ENCODE assay signal across 1 cellular context in genomic region chr5:163565931-163566608, GRCh38.
TF ChIP-seq lines count a peak whose summit lies in the region.

No MANE protein-coding gene starts in this region.

TF ChIP-seq in HepG2, 621 proteins besides CTCF, POLR2A, EP300 and RAD21 (continued from another document and continues in another):
- TF ChIP-seq HMG20B (CRISPR knock-in tag; conservative IDR thresholded peaks at IDR 0.05) (no peak), DNMT3B (CRISPR knock-in tag; conservative IDR thresholded peaks at IDR 0.05) (no peak), ZNF569 (CRISPR knock-in tag; IDR thresholded peaks at IDR 0.05; ENCODE audit: borderline replicate concordance) (no peak), ZNF557 (CRISPR knock-in tag; IDR thresholded peaks at IDR 0.05) (peak; percentile 42; the same call in 1 of the 2 replicates), ZNF274 (CRISPR knock-in tag; IDR thresholded peaks at IDR 0.05) (no peak), POGZ (CRISPR knock-in tag; IDR thresholded peaks at IDR 0.05) (peak; percentile 63; the same call in 1 of the 2 replicates), ZNF788 (CRISPR knock-in tag; IDR thresholded peaks at IDR 0.05; ENCODE audit: borderline replicate concordance) (no peak), ZNF614 (CRISPR knock-in tag; IDR thresholded peaks at IDR 0.05; ENCODE audit: borderline replicate concordance) (no peak), ZNF768 (CRISPR knock-in tag; IDR thresholded peaks at IDR 0.05) (no peak), KMT2A (CRISPR knock-in tag; IDR thresholded peaks at IDR 0.05) (no peak), KDM2A (CRISPR knock-in tag; IDR thresholded peaks at IDR 0.05; ENCODE audit: borderline replicate concordance, low read depth) (peak; percentile 70; the same call in 1 of the 2 replicates), PAWR (CRISPR knock-in tag; IDR thresholded peaks at IDR 0.05; ENCODE audit: borderline replicate concordance) (no peak), FOXK1 (CRISPR knock-in tag; IDR thresholded peaks at IDR 0.05; ENCODE audit: borderline replicate concordance, low read depth) (no peak), HIVEP1 (CRISPR knock-in tag; IDR thresholded peaks at IDR 0.05) (0 out of 2 replicates have a peak, but pooled peaks have one; percentile 27), MYC (CRISPR knock-in tag; IDR thresholded peaks at IDR 0.05; ENCODE audit: borderline replicate concordance) (no peak; the same call in 1 of the 2 replicates), ZNF383 (CRISPR knock-in tag; IDR thresholded peaks at IDR 0.05; ENCODE audit: borderline replicate concordance) (no peak), ATF6 (CRISPR knock-in tag; conservative IDR thresholded peaks at IDR 0.05) (no peak), ZNF34 (CRISPR knock-in tag; IDR thresholded peaks at IDR 0.05; ENCODE audit: borderline replicate concordance) (no peak), ZBTB7A (CRISPR knock-in tag; IDR thresholded peaks at IDR 0.05) (no peak), LBX2 (CRISPR knock-in tag; IDR thresholded peaks at IDR 0.05; ENCODE audit: borderline replicate concordance) (no peak), ZNF878 (CRISPR knock-in tag; IDR thresholded peaks at IDR 0.05) (no peak), MED8 (CRISPR knock-in tag; IDR thresholded peaks at IDR 0.05; ENCODE audit: insufficient replicate concordance) (peak; percentile 34), ZNF20 (CRISPR knock-in tag; IDR thresholded peaks at IDR 0.05) (no peak)
- TF ChIP-seq, protein P1, sequence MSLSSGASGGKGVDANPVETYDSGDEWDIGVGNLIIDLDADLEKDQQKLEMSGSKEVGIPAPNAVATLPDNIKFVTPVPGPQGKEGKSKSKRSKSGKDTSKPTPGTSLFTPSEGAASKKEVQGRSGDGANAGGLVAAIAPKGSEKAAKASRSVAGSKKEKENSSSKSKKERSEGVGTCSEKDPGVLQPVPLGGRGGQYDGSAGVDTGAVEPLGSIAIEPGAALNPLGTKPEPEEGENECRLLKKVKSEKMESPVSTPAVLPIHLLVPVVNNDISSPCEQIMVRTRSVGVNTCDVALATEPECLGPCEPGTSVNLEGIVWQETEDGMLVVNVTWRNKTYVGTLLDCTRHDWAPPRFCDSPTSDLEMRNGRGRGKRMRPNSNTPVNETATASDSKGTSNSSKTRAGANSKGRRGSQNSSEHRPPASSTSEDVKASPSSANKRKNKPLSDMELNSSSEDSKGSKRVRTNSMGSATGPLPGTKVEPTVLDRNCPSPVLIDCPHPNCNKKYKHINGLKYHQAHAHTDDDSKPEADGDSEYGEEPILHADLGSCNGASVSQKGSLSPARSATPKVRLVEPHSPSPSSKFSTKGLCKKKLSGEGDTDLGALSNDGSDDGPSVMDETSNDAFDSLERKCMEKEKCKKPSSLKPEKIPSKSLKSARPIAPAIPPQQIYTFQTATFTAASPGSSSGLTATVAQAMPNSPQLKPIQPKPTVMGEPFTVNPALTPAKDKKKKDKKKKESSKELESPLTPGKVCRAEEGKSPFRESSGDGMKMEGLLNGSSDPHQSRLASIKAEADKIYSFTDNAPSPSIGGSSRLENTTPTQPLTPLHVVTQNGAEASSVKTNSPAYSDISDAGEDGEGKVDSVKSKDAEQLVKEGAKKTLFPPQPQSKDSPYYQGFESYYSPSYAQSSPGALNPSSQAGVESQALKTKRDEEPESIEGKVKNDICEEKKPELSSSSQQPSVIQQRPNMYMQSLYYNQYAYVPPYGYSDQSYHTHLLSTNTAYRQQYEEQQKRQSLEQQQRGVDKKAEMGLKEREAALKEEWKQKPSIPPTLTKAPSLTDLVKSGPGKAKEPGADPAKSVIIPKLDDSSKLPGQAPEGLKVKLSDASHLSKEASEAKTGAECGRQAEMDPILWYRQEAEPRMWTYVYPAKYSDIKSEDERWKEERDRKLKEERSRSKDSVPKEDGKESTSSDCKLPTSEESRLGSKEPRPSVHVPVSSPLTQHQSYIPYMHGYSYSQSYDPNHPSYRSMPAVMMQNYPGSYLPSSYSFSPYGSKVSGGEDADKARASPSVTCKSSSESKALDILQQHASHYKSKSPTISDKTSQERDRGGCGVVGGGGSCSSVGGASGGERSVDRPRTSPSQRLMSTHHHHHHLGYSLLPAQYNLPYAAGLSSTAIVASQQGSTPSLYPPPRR (CRISPR knock-in tag; IDR thresholded peaks at IDR 0.05; ENCODE audit: borderline replicate concordance): peak; percentile 78
- TF ChIP-seq, protein P2, sequence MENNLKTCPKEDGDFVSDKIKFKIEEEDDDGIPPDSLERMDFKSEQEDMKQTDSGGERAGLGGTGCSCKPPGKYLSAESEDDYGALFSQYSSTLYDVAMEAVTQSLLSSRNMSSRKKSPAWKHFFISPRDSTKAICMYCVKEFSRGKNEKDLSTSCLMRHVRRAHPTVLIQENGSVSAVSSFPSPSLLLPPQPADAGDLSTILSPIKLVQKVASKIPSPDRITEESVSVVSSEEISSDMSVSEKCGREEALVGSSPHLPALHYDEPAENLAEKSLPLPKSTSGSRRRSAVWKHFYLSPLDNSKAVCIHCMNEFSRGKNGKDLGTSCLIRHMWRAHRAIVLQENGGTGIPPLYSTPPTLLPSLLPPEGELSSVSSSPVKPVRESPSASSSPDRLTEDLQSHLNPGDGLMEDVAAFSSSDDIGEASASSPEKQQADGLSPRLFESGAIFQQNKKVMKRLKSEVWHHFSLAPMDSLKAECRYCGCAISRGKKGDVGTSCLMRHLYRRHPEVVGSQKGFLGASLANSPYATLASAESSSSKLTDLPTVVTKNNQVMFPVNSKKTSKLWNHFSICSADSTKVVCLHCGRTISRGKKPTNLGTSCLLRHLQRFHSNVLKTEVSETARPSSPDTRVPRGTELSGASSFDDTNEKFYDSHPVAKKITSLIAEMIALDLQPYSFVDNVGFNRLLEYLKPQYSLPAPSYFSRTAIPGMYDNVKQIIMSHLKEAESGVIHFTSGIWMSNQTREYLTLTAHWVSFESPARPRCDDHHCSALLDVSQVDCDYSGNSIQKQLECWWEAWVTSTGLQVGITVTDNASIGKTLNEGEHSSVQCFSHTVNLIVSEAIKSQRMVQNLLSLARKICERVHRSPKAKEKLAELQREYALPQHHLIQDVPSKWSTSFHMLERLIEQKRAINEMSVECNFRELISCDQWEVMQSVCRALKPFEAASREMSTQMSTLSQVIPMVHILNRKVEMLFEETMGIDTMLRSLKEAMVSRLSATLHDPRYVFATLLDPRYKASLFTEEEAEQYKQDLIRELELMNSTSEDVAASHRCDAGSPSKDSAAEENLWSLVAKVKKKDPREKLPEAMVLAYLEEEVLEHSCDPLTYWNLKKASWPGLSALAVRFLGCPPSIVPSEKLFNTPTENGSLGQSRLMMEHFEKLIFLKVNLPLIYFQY (CRISPR knock-in tag; IDR thresholded peaks at IDR 0.05; ENCODE audit: borderline replicate concordance): no peak
- TF ChIP-seq, protein P3, sequence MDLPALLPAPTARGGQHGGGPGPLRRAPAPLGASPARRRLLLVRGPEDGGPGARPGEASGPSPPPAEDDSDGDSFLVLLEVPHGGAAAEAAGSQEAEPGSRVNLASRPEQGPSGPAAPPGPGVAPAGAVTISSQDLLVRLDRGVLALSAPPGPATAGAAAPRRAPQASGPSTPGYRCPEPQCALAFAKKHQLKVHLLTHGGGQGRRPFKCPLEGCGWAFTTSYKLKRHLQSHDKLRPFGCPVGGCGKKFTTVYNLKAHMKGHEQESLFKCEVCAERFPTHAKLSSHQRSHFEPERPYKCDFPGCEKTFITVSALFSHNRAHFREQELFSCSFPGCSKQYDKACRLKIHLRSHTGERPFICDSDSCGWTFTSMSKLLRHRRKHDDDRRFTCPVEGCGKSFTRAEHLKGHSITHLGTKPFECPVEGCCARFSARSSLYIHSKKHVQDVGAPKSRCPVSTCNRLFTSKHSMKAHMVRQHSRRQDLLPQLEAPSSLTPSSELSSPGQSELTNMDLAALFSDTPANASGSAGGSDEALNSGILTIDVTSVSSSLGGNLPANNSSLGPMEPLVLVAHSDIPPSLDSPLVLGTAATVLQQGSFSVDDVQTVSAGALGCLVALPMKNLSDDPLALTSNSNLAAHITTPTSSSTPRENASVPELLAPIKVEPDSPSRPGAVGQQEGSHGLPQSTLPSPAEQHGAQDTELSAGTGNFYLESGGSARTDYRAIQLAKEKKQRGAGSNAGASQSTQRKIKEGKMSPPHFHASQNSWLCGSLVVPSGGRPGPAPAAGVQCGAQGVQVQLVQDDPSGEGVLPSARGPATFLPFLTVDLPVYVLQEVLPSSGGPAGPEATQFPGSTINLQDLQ (CRISPR knock-in tag; IDR thresholded peaks at IDR 0.05): no peak
- TF ChIP-seq, protein P4, sequence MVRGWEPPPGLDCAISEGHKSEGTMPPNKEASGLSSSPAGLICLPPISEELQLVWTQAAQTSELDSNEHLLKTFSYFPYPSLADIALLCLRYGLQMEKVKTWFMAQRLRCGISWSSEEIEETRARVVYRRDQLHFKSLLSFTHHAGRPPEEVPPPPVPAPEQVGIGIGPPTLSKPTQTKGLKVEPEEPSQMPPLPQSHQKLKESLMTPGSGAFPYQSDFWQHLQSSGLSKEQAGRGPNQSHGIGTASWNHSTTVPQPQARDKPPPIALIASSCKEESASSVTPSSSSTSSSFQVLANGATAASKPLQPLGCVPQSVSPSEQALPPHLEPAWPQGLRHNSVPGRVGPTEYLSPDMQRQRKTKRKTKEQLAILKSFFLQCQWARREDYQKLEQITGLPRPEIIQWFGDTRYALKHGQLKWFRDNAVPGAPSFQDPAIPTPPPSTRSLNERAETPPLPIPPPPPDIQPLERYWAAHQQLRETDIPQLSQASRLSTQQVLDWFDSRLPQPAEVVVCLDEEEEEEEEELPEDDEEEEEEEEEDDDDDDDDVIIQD (CRISPR knock-in tag; IDR thresholded peaks at IDR 0.05; ENCODE audit: low read depth): no peak
- TF ChIP-seq, protein P5, sequence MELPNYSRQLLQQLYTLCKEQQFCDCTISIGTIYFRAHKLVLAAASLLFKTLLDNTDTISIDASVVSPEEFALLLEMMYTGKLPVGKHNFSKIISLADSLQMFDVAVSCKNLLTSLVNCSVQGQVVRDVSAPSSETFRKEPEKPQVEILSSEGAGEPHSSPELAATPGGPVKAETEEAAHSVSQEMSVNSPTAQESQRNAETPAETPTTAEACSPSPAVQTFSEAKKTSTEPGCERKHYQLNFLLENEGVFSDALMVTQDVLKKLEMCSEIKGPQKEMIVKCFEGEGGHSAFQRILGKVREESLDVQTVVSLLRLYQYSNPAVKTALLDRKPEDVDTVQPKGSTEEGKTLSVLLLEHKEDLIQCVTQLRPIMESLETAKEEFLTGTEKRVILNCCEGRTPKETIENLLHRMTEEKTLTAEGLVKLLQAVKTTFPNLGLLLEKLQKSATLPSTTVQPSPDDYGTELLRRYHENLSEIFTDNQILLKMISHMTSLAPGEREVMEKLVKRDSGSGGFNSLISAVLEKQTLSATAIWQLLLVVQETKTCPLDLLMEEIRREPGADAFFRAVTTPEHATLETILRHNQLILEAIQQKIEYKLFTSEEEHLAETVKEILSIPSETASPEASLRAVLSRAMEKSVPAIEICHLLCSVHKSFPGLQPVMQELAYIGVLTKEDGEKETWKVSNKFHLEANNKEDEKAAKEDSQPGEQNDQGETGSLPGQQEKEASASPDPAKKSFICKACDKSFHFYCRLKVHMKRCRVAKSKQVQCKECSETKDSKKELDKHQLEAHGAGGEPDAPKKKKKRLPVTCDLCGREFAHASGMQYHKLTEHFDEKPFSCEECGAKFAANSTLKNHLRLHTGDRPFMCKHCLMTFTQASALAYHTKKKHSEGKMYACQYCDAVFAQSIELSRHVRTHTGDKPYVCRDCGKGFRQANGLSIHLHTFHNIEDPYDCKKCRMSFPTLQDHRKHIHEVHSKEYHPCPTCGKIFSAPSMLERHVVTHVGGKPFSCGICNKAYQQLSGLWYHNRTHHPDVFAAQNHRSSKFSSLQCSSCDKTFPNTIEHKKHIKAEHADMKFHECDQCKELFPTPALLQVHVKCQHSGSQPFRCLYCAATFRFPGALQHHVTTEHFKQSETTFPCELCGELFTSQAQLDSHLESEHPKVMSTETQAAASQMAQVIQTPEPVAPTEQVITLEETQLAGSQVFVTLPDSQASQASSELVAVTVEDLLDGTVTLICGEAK (IDR thresholded peaks at IDR 0.05): no peak
- TF ChIP-seq, protein P5 (CRISPR knock-in tag; IDR thresholded peaks at IDR 0.05): no peak
